Comparison of ENCODE assay signal across 8 cellular contexts in genomic region chr6:34247481-34248197, GRCh38. TPM values are rescaled to one million over a fixed set of nuclear protein-coding genes. Genes with fewer than 3 reads are reported as not detected.
DNase-seq lines count a peak whose midpoint lies in the region; ATAC-seq and TF ChIP-seq lines count a peak whose summit lies in the region.

No MANE protein-coding gene starts in this region.

- H3K9me3 Mint-ChIP-seq in activated CD4-positive, alpha-beta T cell treated with anti-CD3 and anti-CD28 coated beads for 36 hours (ENCODE audit: low read depth): no peaks in the 10 kb centered on the region
- H3K9me3 Mint-ChIP-seq in WTC11: no peaks in the 10 kb centered on the region

- POLR2A ChIA-PET in activated CD4-positive, alpha-beta T cell treated with anti-CD3 and anti-CD28 coated beads for 36 hours (lab: Charles Lee): interaction anchor here (0.6 to 1.8 kb wide), 3 partner anchors 24 to 172 kb away, joined by 3 to 5 read pairs (median 3); no protein-coding TSS in a partner anchor
- POLR2A ChIA-PET in WTC11 (lab: Charles Lee): interaction anchor here (0.5 to 2.2 kb wide), 8 partner anchors 11 to 727 kb away, joined by 3 to 15 read pairs (median 5); partner anchors contain the start of gene HMGA1

- peaks cover 56% of the 10 kb centered on the region for H3K4me1 Mint-ChIP-seq in activated CD4-positive, alpha-beta T cell treated with anti-CD3 and anti-CD28 coated beads for 36 hours
- H3K4me1 Mint-ChIP-seq in WTC11: peaks cover 40% of the 10 kb centered on the region

- peaks cover 32% of the 10 kb centered on the region for H3K36me3 Mint-ChIP-seq in activated CD4-positive, alpha-beta T cell treated with anti-CD3 and anti-CD28 coated beads for 36 hours (ENCODE audit: low read depth)
- peaks cover 22% of the 10 kb centered on the region for H3K36me3 Mint-ChIP-seq in WTC11

- H3K4me3 ChIP-seq in stomach smooth muscle (ENCODE audit: low read length in 2 of 2): peak overlapping the region in 1 of 2 donors; percentile 94

- H3K4me3 Mint-ChIP-seq in activated CD4-positive, alpha-beta T cell treated with anti-CD3 and anti-CD28 coated beads for 36 hours: peak overlapping the region; percentile 76
- H3K4me3 Mint-ChIP-seq in WTC11: peak overlapping the region; percentile 88

- CTCF ChIA-PET in activated CD4-positive, alpha-beta T cell treated with anti-CD3 and anti-CD28 coated beads for 36 hours (lab: Charles Lee): interaction anchor here (0.6 to 5.1 kb wide), 8 partner anchors 19 to 967 kb away, joined by 3 to 34 read pairs (median 4); no protein-coding TSS in a partner anchor
- CTCF ChIA-PET in WTC11 (lab: Charles Lee): interaction anchor here (0.6 to 3.5 kb wide), 4 partner anchors 52 to 412 kb away, joined by 3 to 24 read pairs (median 10); no protein-coding TSS in a partner anchor

- peak overlapping the region; percentile 80 for H3K27ac Mint-ChIP-seq in activated CD4-positive, alpha-beta T cell treated with anti-CD3 and anti-CD28 coated beads for 36 hours
- H3K27ac Mint-ChIP-seq in WTC11: peak overlapping the region; percentile 83

- intact Hi-C loops in activated CD4-positive, alpha-beta T cell treated with anti-CD3 and anti-CD28 coated beads for 36 hours (cut with DNase I, micrococcal nuclease): loop anchor here (1.0 to 5.0 kb wide), 5 partner anchors 51 to 361 kb away; no protein-coding TSS in a partner anchor

- peak overlapping the region; percentile 58 for H3K27ac ChIP-seq in stomach smooth muscle (ENCODE audit: low read length)

- no peak for TF ChIP-seq CTCF in WTC11 (IDR thresholded peaks at IDR 0.05)

- H3K9ac ChIP-seq in stomach smooth muscle (ENCODE audit: low read length in 2 of 2): peak overlapping the region in 1 of 2 donors; percentile 75

- DNase-seq in activated CD4-positive, alpha-beta T cell treated with anti-CD3 and anti-CD28 coated beads for 36 hours: no peak
- no peak for DNase-seq in activated CD4-positive, alpha-beta T cell treated with anti-CD3 and anti-CD28 coated beads for 4 hours
- no peak for DNase-seq in WTC11 (ENCODE audit: low spot score)
- peak; percentile 2 for DNase-seq in hepatic stellate cell (ENCODE audit: low spot score)
- no peak for DNase-seq in effector CD4-positive, alpha-beta T cell
- DNase-seq in UCSD-AML1 (lab: John Stamatoyannopoulos, UW; ENCODE audit: unreplicated experiment): no peak
- no peak for DNase-seq in anterior cingulate cortex (lab: John Stamatoyannopoulos, UW)

- peaks cover 35% of the 10 kb centered on the region for H3K4me1 ChIP-seq in stomach smooth muscle (ENCODE audit: control insufficient read depth, insufficient read depth, low read length)

- no peaks in the 10 kb centered on the region for H3K36me3 ChIP-seq in stomach smooth muscle (ENCODE audit: control insufficient read depth in 2 of 2, insufficient read depth in 2 of 2, low read length in 2 of 2)

- H3K27me3 Mint-ChIP-seq in activated CD4-positive, alpha-beta T cell treated with anti-CD3 and anti-CD28 coated beads for 36 hours: no peaks in the 10 kb centered on the region
- no peaks in the 10 kb centered on the region for H3K27me3 Mint-ChIP-seq in WTC11 (ENCODE audit: low read depth)

- H3K9me3 ChIP-seq in stomach smooth muscle (ENCODE audit: control insufficient read depth in 2 of 2, low read length in 2 of 2): no peaks in the 10 kb centered on the region

- ATAC-seq in activated CD4-positive, alpha-beta T cell treated with anti-CD3 and anti-CD28 coated beads for 36 hours: no peak
- ATAC-seq in WTC11: no peak

- H3K27me3 ChIP-seq in stomach smooth muscle (ENCODE audit: control insufficient read depth in 1 of 2, insufficient read depth in 2 of 2, low read length in 2 of 2): no peaks in the 10 kb centered on the region

TF ChIP-seq in WTC11, 78 proteins besides CTCF, POLR2A, EP300 and RAD21:
- TF ChIP-seq ZNF416 (CRISPR knock-in tag; IDR thresholded peaks at IDR 0.05): peak; percentile 71; the same call in 1 of the 2 replicates
- TF ChIP-seq, protein P1, sequence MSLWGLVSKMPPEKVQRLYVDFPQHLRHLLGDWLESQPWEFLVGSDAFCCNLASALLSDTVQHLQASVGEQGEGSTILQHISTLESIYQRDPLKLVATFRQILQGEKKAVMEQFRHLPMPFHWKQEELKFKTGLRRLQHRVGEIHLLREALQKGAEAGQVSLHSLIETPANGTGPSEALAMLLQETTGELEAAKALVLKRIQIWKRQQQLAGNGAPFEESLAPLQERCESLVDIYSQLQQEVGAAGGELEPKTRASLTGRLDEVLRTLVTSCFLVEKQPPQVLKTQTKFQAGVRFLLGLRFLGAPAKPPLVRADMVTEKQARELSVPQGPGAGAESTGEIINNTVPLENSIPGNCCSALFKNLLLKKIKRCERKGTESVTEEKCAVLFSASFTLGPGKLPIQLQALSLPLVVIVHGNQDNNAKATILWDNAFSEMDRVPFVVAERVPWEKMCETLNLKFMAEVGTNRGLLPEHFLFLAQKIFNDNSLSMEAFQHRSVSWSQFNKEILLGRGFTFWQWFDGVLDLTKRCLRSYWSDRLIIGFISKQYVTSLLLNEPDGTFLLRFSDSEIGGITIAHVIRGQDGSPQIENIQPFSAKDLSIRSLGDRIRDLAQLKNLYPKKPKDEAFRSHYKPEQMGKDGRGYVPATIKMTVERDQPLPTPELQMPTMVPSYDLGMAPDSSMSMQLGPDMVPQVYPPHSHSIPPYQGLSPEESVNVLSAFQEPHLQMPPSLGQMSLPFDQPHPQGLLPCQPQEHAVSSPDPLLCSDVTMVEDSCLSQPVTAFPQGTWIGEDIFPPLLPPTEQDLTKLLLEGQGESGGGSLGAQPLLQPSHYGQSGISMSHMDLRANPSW (CRISPR knock-in tag; conservative IDR thresholded peaks at IDR 0.05; ENCODE audit: low read depth): no peak
- TF ChIP-seq GTF2I (CRISPR knock-in tag; conservative IDR thresholded peaks at IDR 0.05): no peak

RNA-seq across cellular contexts. Expression of gene SMIM29, which starts 1.2 kb away (rescaled TPM):
- total RNA-seq in activated CD4-positive, alpha-beta T cell treated with anti-CD3 and anti-CD28 coated beads for 36 hours: 10 to 100 TPM; 15.8 to 16.3 TPM
- total RNA-seq in WTC11 (2021): 11.7 to 15.1 TPM (median 14.1 TPM) in 3 replicates

RNA-seq across cellular contexts. Expression of gene HMGA1, which starts 11.0 kb away (rescaled TPM):
- 100 to 1,000 TPM; 569 to 649 TPM for total RNA-seq in activated CD4-positive, alpha-beta T cell treated with anti-CD3 and anti-CD28 coated beads for 36 hours
- 2,446 to 2,677 TPM (median 2,610 TPM) in 3 replicates for total RNA-seq in WTC11 (2021)
